ENCODE assay signal across 2 cellular contexts in the genomic region with DNA sequence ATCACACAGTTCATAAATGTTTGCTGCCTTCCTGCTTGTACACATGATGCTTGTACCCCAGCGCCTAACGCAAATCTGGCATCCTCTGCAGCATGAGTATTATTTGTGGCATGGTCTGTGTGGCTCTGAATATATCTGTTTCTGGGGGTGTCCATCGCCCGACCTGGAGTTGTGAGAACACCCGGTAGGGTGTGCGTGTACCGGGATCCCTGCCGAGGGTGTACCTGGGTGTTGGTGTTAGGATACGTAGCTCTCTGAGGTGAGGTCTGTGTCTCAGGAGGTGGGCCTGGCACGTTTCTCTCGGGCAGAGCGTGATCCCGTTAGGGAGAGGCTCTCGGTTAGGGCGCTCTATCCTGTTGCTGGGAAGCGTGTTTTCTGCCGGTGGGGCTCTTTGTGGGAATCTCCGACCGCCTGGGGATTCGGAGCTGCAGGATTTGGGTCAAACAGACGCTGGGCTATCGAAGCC.
TF ChIP-seq lines count a peak whose summit lies in the region.

No MANE protein-coding gene starts in this region.

TF ChIP-seq in endothelial cell of umbilical vein, 7 proteins besides CTCF, POLR2A, EP300 and RAD21:
- TF ChIP-seq GATA2 (IDR thresholded peaks at IDR 0.05; ENCODE audit: insufficient read depth, insufficient read length, low read depth, low read length) (no peak), JUN (IDR thresholded peaks at IDR 0.05; ENCODE audit: borderline replicate concordance, insufficient read depth, insufficient read length, low read depth) (no peak), POLR2AphosphoS5 (IDR thresholded peaks at IDR 0.05; ENCODE audit: insufficient read depth, low read depth, low read length) (no peak), MYC (IDR thresholded peaks at IDR 0.05; ENCODE audit: low read depth, low read length) (no peak), EZH2 (IDR thresholded peaks at IDR 0.05; ENCODE audit: borderline replicate concordance, low read depth, low read length, severe bottlenecking) (no peak), FOS (IDR thresholded peaks at IDR 0.05; ENCODE audit: borderline replicate concordance, insufficient read depth, low read length) (no peak)
- TF ChIP-seq, protein P1, sequence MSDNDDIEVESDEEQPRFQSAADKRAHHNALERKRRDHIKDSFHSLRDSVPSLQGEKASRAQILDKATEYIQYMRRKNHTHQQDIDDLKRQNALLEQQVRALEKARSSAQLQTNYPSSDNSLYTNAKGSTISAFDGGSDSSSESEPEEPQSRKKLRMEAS (IDR thresholded peaks at IDR 0.05; ENCODE audit: insufficient read depth, insufficient read length), result no peak

TF ChIP-seq in neural cell, 6 proteins besides CTCF, POLR2A, EP300 and RAD21:
- TF ChIP-seq POLR2AphosphoS5 (IDR thresholded peaks at IDR 0.05), result no peak
